Comparison of ENCODE assay signal across 24 cellular contexts in genomic region chr3:189568931-189569330, GRCh38.
DNase-seq lines count a peak whose midpoint lies in the region; ATAC-seq, FAIRE-seq and TF ChIP-seq lines count a peak whose summit lies in the region.
"Had no signal": no experiment of that assay in that cellular context is flagged by ENCODE, and none has a peak within 500 bp of the region (broad histone marks: within the 10 kb centered on the region; RNA-seq: fewer than 3 reads in every experiment).

No MANE protein-coding gene starts in this region.

- FAIRE-seq in HepG2 (lab: Jason Lieb, UNC): no peak
- no peak for FAIRE-seq in GM12878 (lab: Jason Lieb, UNC)
- FAIRE-seq: A204.1, G401.6, H1 had no signal

- CTCF ChIA-PET in HepG2 (lab: Yijun Ruan, JAX; ENCODE audit: low intra/inter-chr PET ratio, low total read pairs) (no interaction called here), GM12878 (lab: Yijun Ruan, JAX) (interaction anchor here (1.3 kb wide), 1 partner anchor 18 kb away, joined by 3 read pairs; no protein-coding TSS in a partner anchor), A673 (lab: Charles Lee) (no interaction called here)

- ATAC-seq in right lobe of liver (no peak), HepG2 (no peak), GM12878 (no peak), GM18861 (IDR thresholded peaks at IDR 0.05; ENCODE audit: unreplicated experiment) (no peak)
- ATAC-seq: CD8-positive, alpha-beta T cell; HCT116 had no signal

- SMC1A ChIA-PET in GM12878 (lab: Charles Lee; ENCODE audit: uncharacterized antibody, unreplicated experiment): interaction anchor here (1.2 to 2.3 kb wide), 8 partner anchors 15 to 379 kb away, joined by 3 to 12 read pairs (median 4); partner anchors contain the start of gene TP63

- H3K36me3 ChIP-seq in right lobe of liver (no peaks in the 10 kb centered on the region), HepG2 (replicated peaks in 1 of 2; ENCODE audit: control insufficient read depth in 1 of 2, insufficient read depth in 2 of 2, low read length in 2 of 2) (no peaks in the 10 kb centered on the region), Loucy (ENCODE audit: insufficient read depth, low read length) (no peaks in the 10 kb centered on the region), GM12878 (ENCODE audit: control insufficient read depth in 2 of 2, insufficient read depth in 2 of 2, low read length in 1 of 2) (no peaks in the 10 kb centered on the region), A673 (ENCODE audit: insufficient read depth, low read length, poor library complexity, severe bottlenecking) (no peaks in the 10 kb centered on the region), neuronal stem cell (replicated peaks in 1 of 2; ENCODE audit: control insufficient read depth in 2 of 2, insufficient read depth in 2 of 2, low read length in 2 of 2) (no peaks in the 10 kb centered on the region)
- H3K36me3 ChIP-seq: BE2C had no signal

- no peak overlapping the region for H3K4ac ChIP-seq in neuronal stem cell (ENCODE audit: low read length)

- TF ChIP-seq EP300 in HepG2 (IDR thresholded peaks at IDR 0.05; ENCODE audit: low read depth in 2 of 2, low read length in 2 of 2) (no peak), HepG2 (CRISPR knock-in tag; IDR thresholded peaks at IDR 0.05; ENCODE audit: borderline replicate concordance) (no peak), GM12878 (IDR thresholded peaks at IDR 0.05; ENCODE audit: borderline replicate concordance in 1 of 2, control insufficient read depth in 1 of 2, low read depth in 2 of 2, low read length in 2 of 2) (no peak)

- BruUV-seq in HepG2 (replicated peaks; lab: Mats Ljungman, UMichigan) (no TSS peak), GM12878 (replicated peaks; lab: Mats Ljungman, UMichigan) (no TSS peak), A673 (replicated peaks; lab: Mats Ljungman, UMichigan) (no TSS peak)

- no peak overlapping the region for H2BK12ac ChIP-seq in neuronal stem cell (ENCODE audit: low read length)

- in situ Hi-C loops in HepG2 (cut with HindIII; ENCODE audit: extremely low pct_ligation_motif_present, low pct_unique_long_range_greater_than_20kb) (no loop called here), GM12878 (cut with MboI) (no loop called here)

- RAD21 ChIA-PET in GM12878 (lab: Charles Lee; ENCODE audit: unreplicated experiment): interaction anchor here (0.5 to 2.7 kb wide), 7 partner anchors 14 to 223 kb away, joined by 3 to 17 read pairs (median 3); partner anchors contain the start of gene TP63

- H3K27me3 ChIP-seq in right lobe of liver (no peaks in the 10 kb centered on the region), HepG2 (ENCODE audit: control insufficient read depth in 1 of 2, insufficient read depth in 2 of 2, low read length in 2 of 2) (no peaks in the 10 kb centered on the region), Loucy (ENCODE audit: insufficient read depth, low read length, poor library complexity, severe bottlenecking) (no peaks in the 10 kb centered on the region), GM12878 (replicated peaks in 1 of 2; ENCODE audit: control insufficient read depth in 2 of 2, insufficient read depth in 2 of 2, low read length in 1 of 2) (no peaks in the 10 kb centered on the region), A673 (replicated peaks; ENCODE audit: insufficient read depth, low read depth, low read length, poor library complexity) (no peaks in the 10 kb centered on the region), neuronal stem cell (ENCODE audit: control insufficient read depth in 3 of 3, insufficient read depth in 3 of 3, low read depth in 1 of 3, low read length in 3 of 3) (no peaks in the 10 kb centered on the region)
- H3K27me3 ChIP-seq: BE2C had no signal

- TF ChIP-seq POLR2A in right lobe of liver (IDR thresholded peaks at IDR 0.05) (no peak), HepG2 (IDR thresholded peaks at IDR 0.05; ENCODE audit: insufficient read depth in 1 of 2, low read depth in 2 of 2, low read length in 2 of 2) (no peak), GM12878 (IDR thresholded peaks at IDR 0.05; ENCODE audit: low read depth, low read length) (no peak)

- H3K79me2 ChIP-seq in HepG2 (ENCODE audit: insufficient read depth, low read length) (no peaks in the 10 kb centered on the region), Loucy (ENCODE audit: insufficient read depth, low read length) (no peaks in the 10 kb centered on the region), GM12878 (ENCODE audit: control insufficient read depth, insufficient read depth, low read length) (no peaks in the 10 kb centered on the region)

- no peak overlapping the region for H4K91ac ChIP-seq in neuronal stem cell (ENCODE audit: low read depth, low read length, poor library complexity)

- no peak overlapping the region for H3K4me2 ChIP-seq in HepG2 (ENCODE audit: low read depth, low read length)
- H3K4me2 ChIP-seq in Loucy (ENCODE audit: low read depth, low read length, poor library complexity, severe bottlenecking): no peak overlapping the region
- H3K4me2 ChIP-seq in GM12878 (ENCODE audit: control insufficient read depth, insufficient read depth): peak overlapping the region; percentile 46; the same call in 1 of the 2 replicates
- H3K4me2 ChIP-seq in neuronal stem cell (ENCODE audit: insufficient read depth, low read length, poor library complexity, severe bottlenecking): no peak overlapping the region

- H3K9me2 ChIP-seq in Loucy (replicated peaks; ENCODE audit: low read depth, low read length): no peaks in the 10 kb centered on the region

- H2BK120ac ChIP-seq in neuronal stem cell (ENCODE audit: low read depth, low read length): no peak overlapping the region

- H3K9me3 ChIP-seq in right lobe of liver: no peaks in the 10 kb centered on the region
- no peaks in the 10 kb centered on the region for H3K9me3 ChIP-seq in HepG2 (ENCODE audit: low read length)
- H3K9me3 ChIP-seq in Loucy (ENCODE audit: insufficient read depth, low read depth, low read length): no peaks in the 10 kb centered on the region
- H3K9me3 ChIP-seq in GM12878 (replicated peaks; ENCODE audit: control insufficient read depth, insufficient read depth, low read length): no peaks in the 10 kb centered on the region
- H3K9me3 ChIP-seq in A673 (ENCODE audit: low read depth, low read length, poor library complexity, severe bottlenecking): no peaks in the 10 kb centered on the region
- H3K9me3 ChIP-seq in neuronal stem cell (replicated peaks in 1 of 2; ENCODE audit: control insufficient read depth in 2 of 2, insufficient read depth in 1 of 2, low read depth in 1 of 2, low read length in 2 of 2): no peaks in the 10 kb centered on the region
- H3K9me3 ChIP-seq: BE2C, Caco-2 had no signal

- no peaks in the 10 kb centered on the region for H3K79me1 ChIP-seq in neuronal stem cell (ENCODE audit: low read depth, low read length)

- no peak overlapping the region for H2AK5ac ChIP-seq in neuronal stem cell (ENCODE audit: low read depth, low read length)

- no peak for TF ChIP-seq RAD21 in HepG2 (CRISPR knock-in tag; IDR thresholded peaks at IDR 0.05)
- no peak for TF ChIP-seq RAD21 in GM12878 (IDR thresholded peaks at IDR 0.05; ENCODE audit: insufficient read depth, low read depth, low read length)

- H3K27ac ChIP-seq in right lobe of liver (peak overlapping the region in 2 of 3 donors; percentile 27 to 35), HepG2 (ENCODE audit: extremely low read length, insufficient read depth, low read length) (no peak overlapping the region), GM12878 (ENCODE audit: control insufficient read depth, insufficient read depth) (peak overlapping the region; percentile 71; the same call in 1 of the 2 replicates), A673 (ENCODE audit: low read depth, low read length, poor library complexity, severe bottlenecking) (no peak overlapping the region), neuronal stem cell (replicated peaks; ENCODE audit: low read length) (no peak overlapping the region)
- H3K27ac ChIP-seq: 22Rv1, C4-2B, GM23248 had no signal

- no peak overlapping the region for H2BK5ac ChIP-seq in neuronal stem cell (ENCODE audit: low read length)

- H3K14ac ChIP-seq in neuronal stem cell (ENCODE audit: low read length): no peak overlapping the region

- no peak overlapping the region for H3K4me3 ChIP-seq in right lobe of liver
- no peak overlapping the region for H3K4me3 ChIP-seq in HepG2 (replicated peaks in 1 of 3; ENCODE audit: insufficient read depth in 1 of 3, low read depth in 2 of 3, low read length in 3 of 3)
- H3K4me3 ChIP-seq in Loucy (ENCODE audit: low read length, poor library complexity, severe bottlenecking): no peak overlapping the region
- H3K4me3 ChIP-seq in GM12878: no peak overlapping the region
- no peak overlapping the region for H3K4me3 ChIP-seq in A673 (ENCODE audit: low read depth, low read length, poor library complexity, severe bottlenecking)
- no peak overlapping the region for H3K4me3 ChIP-seq in neuronal stem cell (ENCODE audit: low read length in 2 of 2)
- H3K4me3 ChIP-seq: GM23248 had no signal

- no peak overlapping the region for H3K23ac ChIP-seq in neuronal stem cell (ENCODE audit: low read depth, low read length, poor library complexity)

- no peak for TF ChIP-seq CTCF in right lobe of liver (IDR thresholded peaks at IDR 0.05)
- TF ChIP-seq CTCF in HepG2 (CRISPR knock-in tag; IDR thresholded peaks at IDR 0.05): no peak
- TF ChIP-seq CTCF in Loucy (conservative IDR thresholded peaks at IDR 0.05; ENCODE audit: low read length): no peak
- TF ChIP-seq CTCF in GM12878 (IDR thresholded peaks at IDR 0.05 in 2 of 3, conservative IDR thresholded peaks at IDR 0.05 in 1 of 3; ENCODE audit: control insufficient read depth in 2 of 3, extremely low read depth in 1 of 3, insufficient read depth in 1 of 3, low read depth in 3 of 3, low read length in 3 of 3): no peak
- no peak for TF ChIP-seq CTCF in A673 (conservative IDR thresholded peaks at IDR 0.05; ENCODE audit: low read depth, low read length)

- H3K18ac ChIP-seq in neuronal stem cell (ENCODE audit: low read length): no peak overlapping the region

- H2BK15ac ChIP-seq in neuronal stem cell (ENCODE audit: low read length): no peak overlapping the region

- DNase-seq in right lobe of liver: no peak
- no peak for DNase-seq in HepG2 (ENCODE audit: low spot score)
- no peak for DNase-seq in GM12878 (ENCODE audit: low read depth, low spot score)
- no peak for DNase-seq in stimulated activated CD4-positive, alpha-beta T cell treated with anti-CD3 and anti-CD28 coated beads, Interleukin-1b, Interleukin-23, amount 100 ng/mL, for 48 hours
- no peak for DNase-seq in A673 (ENCODE audit: low spot score)
- DNase-seq in neuronal stem cell (ENCODE audit: low spot score): no peak
- DNase-seq: ACHN; AML-193; BE2C; Caco-2; CD4-positive, CD25-positive, alpha-beta regulatory T cell; CD8-positive, alpha-beta T cell; DMS153; DND-41; GM23248; H7 had no signal

- 67% methylated on average over 4 of the region's 4 CpGs for WGBS in right lobe of liver (ENCODE audit: insufficient coverage, low coverage, low lambda C conversion rate, missing lambda C conversion rate)
- 34% methylated on average over 4 of the region's 4 CpGs for whole genome bisulfite sequencing in HepG2 (ENCODE audit: low lambda C conversion rate)
- WGBS in GM12878 (ENCODE audit: insufficient coverage, insufficient replicate concordance, low lambda C conversion rate, missing lambda C conversion rate): 63% methylated on average over 4 of the region's 4 CpGs
- no CpG with 5 or more reads among the region's 4 CpGs for WGBS in neuronal stem cell (ENCODE audit: extremely low coverage in 2 of 2, insufficient read length in 2 of 2, insufficient replicate concordance in 1 of 2), 2 donors

- H2AFZ ChIP-seq in HepG2 (ENCODE audit: low read length) (no peak overlapping the region), Loucy (ENCODE audit: low read length) (peak overlapping the region; percentile 24; the same call in 1 of the 2 replicates), GM12878 (ENCODE audit: control insufficient read depth, low read depth, low read length) (no peak overlapping the region), neuronal stem cell (ENCODE audit: low read length) (no peak overlapping the region)
- H2AFZ ChIP-seq: GM23248 had no signal

- no peak overlapping the region for H3K9ac ChIP-seq in HepG2 (ENCODE audit: insufficient read depth, low read depth, low read length)
- H3K9ac ChIP-seq in Loucy (ENCODE audit: low read depth, low read length, poor library complexity, severe bottlenecking): no peak overlapping the region
- H3K9ac ChIP-seq in GM12878 (ENCODE audit: control insufficient read depth, insufficient read depth, low read length): no peak overlapping the region
- no peak overlapping the region for H3K9ac ChIP-seq in neuronal stem cell (ENCODE audit: low read depth, low read length, poor library complexity)
- H3K9ac ChIP-seq: GM23248 had no signal

- no peaks in the 10 kb centered on the region for H3F3A ChIP-seq in Loucy (ENCODE audit: low read depth)

- H4K20me1 ChIP-seq in HepG2 (ENCODE audit: insufficient read depth, low read length) (no peaks in the 10 kb centered on the region), Loucy (ENCODE audit: insufficient read depth, low read length, poor library complexity, severe bottlenecking) (no peaks in the 10 kb centered on the region), GM12878 (ENCODE audit: control insufficient read depth, insufficient read depth) (no peaks in the 10 kb centered on the region)

- intact Hi-C loops in right lobe of liver (cut with DNase I) (no loop called here), HepG2 (cut with micrococcal nuclease; ENCODE audit: unreplicated experiment) (no loop called here), GM12878 (cut with micrococcal nuclease; ENCODE audit: unreplicated experiment) (loop anchor here (5.0 to 10.0 kb wide), 3 partner anchors 63 to 376 kb away; partner anchors contain the start of gene TP63), A673 (cut with micrococcal nuclease; ENCODE audit: unreplicated experiment) (no loop called here)

- no peak overlapping the region for H4K8ac ChIP-seq in neuronal stem cell (ENCODE audit: low read depth, low read length)

- H3K4me1 ChIP-seq in right lobe of liver (peaks cover 0 to 22% (median 8%) of the 10 kb centered on the region in 4 donors), HepG2 (ENCODE audit: insufficient read depth, low read length) (no peaks in the 10 kb centered on the region), Loucy (ENCODE audit: insufficient read depth, low read length, poor library complexity, severe bottlenecking) (peaks cover 36% of the 10 kb centered on the region), GM12878 (ENCODE audit: control insufficient read depth, insufficient read depth, low read length) (peaks cover 61% of the 10 kb centered on the region), A673 (ENCODE audit: insufficient read depth, low read length, poor library complexity, severe bottlenecking) (no peaks in the 10 kb centered on the region), neuronal stem cell (ENCODE audit: control insufficient read depth in 2 of 2, insufficient read depth in 1 of 2, low read depth in 1 of 2, low read length in 2 of 2) (no peaks in the 10 kb centered on the region)
- H3K4me1 ChIP-seq: BE2C, Caco-2 had no signal

- POLR2A ChIA-PET in HepG2 (lab: Yijun Ruan, JAX) (no interaction called here), GM12878 (lab: Charles Lee) (interaction anchor here (0.9 to 1.0 kb wide), 2 partner anchors 62 to 113 kb away, joined by 3 read pairs; no protein-coding TSS in a partner anchor), A673 (lab: Charles Lee; ENCODE audit: low non-redundant PET) (no interaction called here)

Comparison
In these comparisons a context has a peak if more than half of its experiments do, and no peak if none do; other contexts are left out.
1. H3K27ac ChIP-seq: peak in right lobe of liver (2 of 3) and GM12878 (single experiment); none in HepG2 (single experiment), A673 (single experiment) and neuronal stem cell (single experiment).